Comparison of ENCODE assay signal across 8 cellular contexts in the genomic region with DNA sequence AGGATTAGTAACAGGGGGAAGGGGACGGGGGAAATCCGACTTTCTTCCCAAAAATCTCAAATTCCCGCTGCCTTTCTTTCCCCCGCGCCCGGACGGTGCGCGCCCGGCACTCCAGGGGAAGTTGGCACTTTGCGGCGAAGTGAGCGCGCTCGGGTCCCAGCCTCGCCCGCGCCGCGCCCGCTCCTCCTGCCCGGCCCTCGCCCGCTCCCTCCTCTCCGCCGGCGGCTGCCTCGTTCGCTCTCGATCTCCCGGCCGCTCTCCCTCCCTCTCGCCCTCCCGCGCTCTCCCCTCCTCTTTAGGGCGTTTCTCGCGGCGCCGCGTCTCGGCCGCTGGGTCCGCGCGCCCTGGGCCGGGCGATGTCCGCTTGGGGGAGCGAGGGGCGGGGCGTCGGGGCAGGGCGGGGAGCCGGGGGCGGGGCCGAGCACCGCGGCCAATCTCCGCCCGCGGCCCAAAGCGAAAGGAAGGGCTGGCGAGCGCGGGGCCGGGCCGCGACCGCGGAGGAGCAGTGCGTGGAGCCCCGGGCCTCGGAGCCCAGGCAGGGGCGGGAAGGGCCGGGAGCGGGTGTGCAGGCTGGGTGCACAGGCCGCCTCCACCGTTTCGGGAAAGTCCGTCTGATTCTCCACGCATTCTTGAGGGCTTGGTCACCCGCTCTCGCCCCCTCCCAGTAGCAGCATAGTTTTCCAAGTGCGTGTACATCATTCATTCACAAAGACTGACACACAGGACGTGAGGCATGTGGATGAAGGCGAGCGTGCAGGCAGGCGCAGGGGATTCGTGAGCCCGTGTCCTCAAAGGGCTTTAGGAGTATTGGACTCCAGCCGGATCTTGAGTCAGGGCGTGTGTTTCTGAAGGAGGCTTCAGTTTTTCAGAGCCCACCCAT.
A peak's percentile ranks its signal among the peaks of the same experiment; 100 is the strongest.
DNase-seq lines count a peak whose midpoint lies in the region; ATAC-seq and TF ChIP-seq lines count a peak whose summit lies in the region.

No MANE protein-coding gene starts in this region.

- H3K4me2 ChIP-seq in neural progenitor cell, result peak overlapping the region; percentile 93

- H3K36me3 ChIP-seq in KOPT-K1 (ENCODE audit: insufficient read depth, low read length), result peaks cover 17% of the 10 kb centered on the region
- no peaks in the 10 kb centered on the region for H3K36me3 ChIP-seq in neural progenitor cell
- H3K36me3 ChIP-seq in stomach, result no peaks in the 10 kb centered on the region

- no peak overlapping the region for H3K9ac ChIP-seq in neural progenitor cell

- H3K4me3 ChIP-seq in neural progenitor cell (peak overlapping the region; percentile 59), stomach (peak overlapping the region; percentile 56 to 84 (median 68))

- H3K9me3 Mint-ChIP-seq in neural progenitor cell, result no peaks in the 10 kb centered on the region

- TF ChIP-seq POLR2A in stomach (IDR thresholded peaks at IDR 0.05), result peak in 2 of 4 donors; percentile 64 to 67

- H3K27ac Mint-ChIP-seq in neural progenitor cell, result no peak overlapping the region

- no peaks in the 10 kb centered on the region for H3F3A ChIP-seq in neural progenitor cell (ENCODE audit: low read depth)

- H3K4me1 Mint-ChIP-seq in neural progenitor cell, result peaks cover 22% of the 10 kb centered on the region

- peaks cover 4% of the 10 kb centered on the region for H3K4me1 ChIP-seq in neural progenitor cell
- H3K4me1 ChIP-seq in stomach, result peaks cover 33 to 62% (median 46%) of the 10 kb centered on the region in 4 donors

- H3K27ac ChIP-seq in KOPT-K1 (ENCODE audit: low read depth, low read length, poor library complexity, severe bottlenecking), result peak overlapping the region; percentile 99
- no peak overlapping the region for H3K27ac ChIP-seq in neural progenitor cell
- H3K27ac ChIP-seq in stomach, result peak overlapping the region; percentile 92 to 96 (median 94)

- TF ChIP-seq CTCF in neural progenitor cell (IDR thresholded peaks at IDR 0.05) (no peak), stomach (IDR thresholded peaks at IDR 0.05) (peak in 1 of 7 experiments; percentile 5)

- peak; percentile 76 for ATAC-seq in GM21825 (IDR thresholded peaks at IDR 0.05; ENCODE audit: unreplicated experiment)

- peak; percentile 23 for TF ChIP-seq EP300 in stomach (IDR thresholded peaks at IDR 0.05)

- DNase-seq in EH (ENCODE audit: low read depth) (peak; percentile 100), SHP77 (lab: John Stamatoyannopoulos, UW) (peak; percentile 83 to 91), foreskin melanocyte (peak; percentile 100), neural progenitor cell (ENCODE audit: low spot score) (peak; percentile 96), stomach (peak; percentile 96)
- peak; percentile 84 for DNase-seq in activated gamma-delta T cell treated with anti-CD3 and anti-CD28 coated beads, Interleukin-2, amount 50 U/mL, for 16 hours (ENCODE audit: low read depth)

- no peaks in the 10 kb centered on the region for H3K36me3 Mint-ChIP-seq in neural progenitor cell

- H3K79me2 ChIP-seq in neural progenitor cell (ENCODE audit: low read depth), result no peaks in the 10 kb centered on the region

- peaks cover 48% of the 10 kb centered on the region for H3K27me3 Mint-ChIP-seq in neural progenitor cell (ENCODE audit: insufficient read depth, low read depth)

- H3K27me3 ChIP-seq in neural progenitor cell (peaks cover 98% of the 10 kb centered on the region), stomach (no peaks in the 10 kb centered on the region)

- intact Hi-C loops in stomach (cut with DNase I; ENCODE audit: low total_unique reads), result loop anchor here (10.0 kb wide), 1 partner anchor 102 kb away; no protein-coding TSS in a partner anchor

- 0 to 1% (median 1%) methylated on average over 50 to 93 of the region's 93 CpGs for WGBS in stomach, 5 donors

- H2AFZ ChIP-seq in neural progenitor cell (replicated peaks), result peak overlapping the region; percentile 89

- peak overlapping the region; percentile 88 for H3K4me3 Mint-ChIP-seq in neural progenitor cell

- H3K9me3 ChIP-seq in KOPT-K1 (ENCODE audit: insufficient read depth, low read length, poor library complexity, severe bottlenecking) (no peaks in the 10 kb centered on the region), neural progenitor cell (ENCODE audit: low read depth) (no peaks in the 10 kb centered on the region), stomach (no peaks in the 10 kb centered on the region)

- H4K20me1 ChIP-seq in neural progenitor cell (ENCODE audit: low read depth), result peaks cover 30% of the 10 kb centered on the region
